In the genomic region with DNA sequence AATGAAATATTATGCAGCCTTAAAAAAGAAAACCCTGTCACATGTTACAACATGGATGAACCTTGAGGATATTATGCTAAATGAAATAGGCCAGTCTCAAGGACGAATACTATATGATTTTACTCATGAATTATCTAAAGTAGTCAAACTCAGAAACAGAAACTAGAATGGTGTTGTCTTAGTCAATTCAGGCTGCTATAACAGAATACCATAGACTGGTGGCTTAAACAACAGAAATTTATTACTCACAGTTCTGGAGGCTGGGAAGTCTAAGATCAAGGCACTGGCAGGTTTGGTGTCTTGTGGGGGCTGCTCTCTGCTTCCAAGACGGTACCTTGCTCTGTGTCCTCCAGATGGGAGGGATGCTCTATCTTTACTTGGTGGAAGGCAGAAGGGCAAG, we compare ENCODE assay signal across 19 cellular contexts.
"Had no signal": no experiment of that assay in that cellular context is flagged by ENCODE, and none has a peak within 500 bp of the region (broad histone marks: within the 10 kb centered on the region; RNA-seq: fewer than 3 reads in every experiment).

No MANE protein-coding gene starts in this region.

- ATAC-seq: activated CD8-positive, alpha-beta T cell treated with anti-CD3 and anti-CD28 coated beads, Interleukin-2, amount 10 ng/mL, durations not matched to agents 7 days and 5 days; heart right ventricle; left colon; right cardiac atrium had no signal

- DNase-seq: activated CD4-positive, alpha-beta T cell treated with anti-CD3 and anti-CD28 coated beads for 1 hour; activated CD4-positive, alpha-beta T cell treated with anti-CD3 and anti-CD28 coated beads, Interleukin-2, amount 50 U/mL, for 1 hour; activated CD8-positive, alpha-beta T cell treated with anti-CD3 and anti-CD28 coated beads, Interleukin-2, amount 10 ng/mL, durations not matched to agents 7 days and 5 days; activated naive CD4-positive, alpha-beta T cell; activated T-cell treated with anti-CD3 and anti-CD28 coated beads, Interleukin-2, amount 50 U/mL, for 24 hours; adrenal gland; brain microvascular endothelial cell; caudate nucleus; effector CD4-positive, alpha-beta T cell; heart right ventricle; left colon; mesenchymal stem cell; nucleus accumbens; right cardiac atrium; stimulated activated CD4-positive, alpha-beta T cell treated with anti-CD3 and anti-CD28 coated beads, Interleukin-12 subunit alpha, Interleukin-12 subunit beta, amount 100 ng/mL, for 4 hours; stimulated activated CD4-positive, alpha-beta T cell treated with anti-CD3 and anti-CD28 coated beads, Interleukin-4, amount 100 ng/mL, for 4 hours; tibial artery had no signal

- FAIRE-seq: endometrium, keratinocyte had no signal
